9 cellular contexts compared by ENCODE assay signal in genomic region chr2:231483398-231484329, GRCh38. TPM values are rescaled to one million over a fixed set of nuclear protein-coding genes. Genes with fewer than 3 reads are reported as not detected.
DNase-seq lines count a peak whose midpoint lies in the region; ATAC-seq and TF ChIP-seq lines count a peak whose summit lies in the region.
"Had no signal": no experiment of that assay in that cellular context is flagged by ENCODE, and none has a peak within 500 bp of the region (broad histone marks: within the 10 kb centered on the region; RNA-seq: fewer than 3 reads in every experiment).

No MANE protein-coding gene starts in this region.

- peaks cover 0 to 3% of the 10 kb centered on the region in 2 donors for H3K4me1 ChIP-seq in duodenal mucosa (ENCODE audit: control insufficient read depth in 1 of 2, insufficient read depth in 2 of 2, low read length in 2 of 2)
- H3K4me1 ChIP-seq in neuronal stem cell (ENCODE audit: control insufficient read depth in 2 of 2, insufficient read depth in 1 of 2, low read depth in 1 of 2, low read length in 2 of 2) = no peaks in the 10 kb centered on the region

- H2BK12ac ChIP-seq in neuronal stem cell (ENCODE audit: low read length) = no peak overlapping the region

- DNase-seq in activated B cell treated with CpG ODN at 0.5 μM for 24 hours = peak; percentile 39
- DNase-seq in neuronal stem cell (ENCODE audit: low spot score) = no peak
- no peak for DNase-seq in globus pallidus (ENCODE audit: low spot score)
- no peak for DNase-seq in kidney tubule cell (ENCODE audit: low spot score)

- H3K18ac ChIP-seq in neuronal stem cell (ENCODE audit: low read length) = peak overlapping the region; percentile 83

- H2BK120ac ChIP-seq in neuronal stem cell (ENCODE audit: low read depth, low read length) = peak overlapping the region; percentile 58

- H3K4me3 Mint-ChIP-seq in activated B cell treated with CpG ODN at 0.5 μM for 24 hours = peak overlapping the region; percentile 80

- H3K36me3 ChIP-seq in duodenal mucosa (ENCODE audit: control insufficient read depth in 1 of 2, insufficient read depth in 2 of 2, low read length in 2 of 2) = no peaks in the 10 kb centered on the region
- H3K36me3 ChIP-seq in neuronal stem cell (replicated peaks in 1 of 2; ENCODE audit: control insufficient read depth in 2 of 2, insufficient read depth in 2 of 2, low read length in 2 of 2) = no peaks in the 10 kb centered on the region

- peak overlapping the region; percentile 72 for H2AK5ac ChIP-seq in neuronal stem cell (ENCODE audit: low read depth, low read length)

- TF ChIP-seq CTCF in activated B cell treated with CpG ODN at 0.5 μM for 24 hours (IDR thresholded peaks at IDR 0.05) = no peak

- peak overlapping the region; percentile 67 for H3K23ac ChIP-seq in neuronal stem cell (ENCODE audit: low read depth, low read length, poor library complexity)

- H3K4ac ChIP-seq in neuronal stem cell (ENCODE audit: low read length) = no peak overlapping the region

- peak overlapping the region; percentile 87 for H2AFZ ChIP-seq in neuronal stem cell (ENCODE audit: low read length)

- peak overlapping the region; percentile 68 to 81 for H3K9ac ChIP-seq in duodenal mucosa (ENCODE audit: low read depth in 1 of 2, low read length in 2 of 2)
- H3K9ac ChIP-seq in neuronal stem cell (ENCODE audit: low read depth, low read length, poor library complexity) = no peak overlapping the region

- POLR2A ChIA-PET in activated B cell treated with CpG ODN at 0.5 μM for 24 hours (lab: Charles Lee) = interaction anchor here (0.7 to 5.8 kb wide), 12 partner anchors 18 to 379 kb away, joined by 3 to 89 read pairs (median 4); partner anchors contain the start of gene NCL

- H3K27me3 Mint-ChIP-seq in activated B cell treated with CpG ODN at 0.5 μM for 24 hours = peaks cover 2% of the 10 kb centered on the region

- H3K9me3 Mint-ChIP-seq in activated B cell treated with CpG ODN at 0.5 μM for 24 hours = no peaks in the 10 kb centered on the region

- no peak overlapping the region for H3K4me2 ChIP-seq in neuronal stem cell (ENCODE audit: insufficient read depth, low read length, poor library complexity, severe bottlenecking)

- peak overlapping the region; percentile 72 for H4K8ac ChIP-seq in neuronal stem cell (ENCODE audit: low read depth, low read length)

- WGBS in neuronal stem cell (ENCODE audit: extremely low coverage in 2 of 2, insufficient read length in 2 of 2, insufficient replicate concordance in 1 of 2), 2 donors = no CpG with 5 or more reads among the region's 65 CpGs

- peaks cover 9% of the 10 kb centered on the region for H3K4me1 Mint-ChIP-seq in activated B cell treated with CpG ODN at 0.5 μM for 24 hours

- H2BK15ac ChIP-seq in neuronal stem cell (ENCODE audit: low read length) = no peak overlapping the region

- H3K27me3 ChIP-seq in duodenal mucosa (ENCODE audit: control insufficient read depth in 1 of 2, insufficient read depth in 2 of 2, low read length in 2 of 2) (no peaks in the 10 kb centered on the region), neuronal stem cell (ENCODE audit: control insufficient read depth in 3 of 3, insufficient read depth in 3 of 3, low read depth in 1 of 3, low read length in 3 of 3) (no peaks in the 10 kb centered on the region)

- CTCF ChIA-PET in activated B cell treated with CpG ODN at 0.5 μM for 24 hours (lab: Charles Lee) = interaction anchor here (0.6 to 5.1 kb wide), 16 partner anchors 12 to 118 kb away, joined by 3 to 37 read pairs (median 4); partner anchors contain the start of gene NCL

- intact Hi-C loops in activated B cell treated with CpG ODN at 0.5 μM for 24 hours (cut with micrococcal nuclease) = no loop called here

- H3K9me3 ChIP-seq in duodenal mucosa (ENCODE audit: control insufficient read depth in 1 of 2, low read length in 2 of 2) (no peaks in the 10 kb centered on the region), neuronal stem cell (replicated peaks in 1 of 2; ENCODE audit: control insufficient read depth in 2 of 2, insufficient read depth in 1 of 2, low read depth in 1 of 2, low read length in 2 of 2) (no peaks in the 10 kb centered on the region)

- H2BK5ac ChIP-seq in neuronal stem cell (ENCODE audit: low read length) = no peak overlapping the region

- H3K14ac ChIP-seq in neuronal stem cell (ENCODE audit: low read length) = peak overlapping the region; percentile 74

- no peaks in the 10 kb centered on the region for H3K79me1 ChIP-seq in neuronal stem cell (ENCODE audit: low read depth, low read length)

- ATAC-seq in GM21447 (IDR thresholded peaks at IDR 0.05; ENCODE audit: unreplicated experiment) (peak; percentile 34), activated B cell treated with CpG ODN at 0.5 μM for 24 hours (ENCODE audit: low read depth) (peak; percentile 59), HG03469 (IDR thresholded peaks at IDR 0.05; ENCODE audit: unreplicated experiment) (no peak), GM21825 (IDR thresholded peaks at IDR 0.05; ENCODE audit: unreplicated experiment) (no peak)

- H3K4me3 ChIP-seq in duodenal mucosa (ENCODE audit: low read depth in 1 of 2, low read length in 2 of 2) (peak overlapping the region; percentile 71 to 83), neuronal stem cell (ENCODE audit: low read length in 2 of 2) (no peak overlapping the region)
- H3K4me3 ChIP-seq: SK-N-MC had no signal

- H3K27ac Mint-ChIP-seq in activated B cell treated with CpG ODN at 0.5 μM for 24 hours = peak overlapping the region; percentile 82

- H4K91ac ChIP-seq in neuronal stem cell (ENCODE audit: low read depth, low read length, poor library complexity) = no peak overlapping the region

- no peaks in the 10 kb centered on the region for H3K36me3 Mint-ChIP-seq in activated B cell treated with CpG ODN at 0.5 μM for 24 hours (ENCODE audit: low read depth)

- peak overlapping the region; percentile 70 for H3K27ac ChIP-seq in duodenal mucosa (ENCODE audit: low read depth, low read length)
- H3K27ac ChIP-seq in neuronal stem cell (replicated peaks; ENCODE audit: low read length) = no peak overlapping the region
- H3K27ac ChIP-seq: SK-N-MC had no signal

RNA-seq across cellular contexts. Expression of gene NCL, which starts 19.4 kb away (rescaled TPM):
- 693 and 761 TPM in 2 replicates for total RNA-seq in activated B cell treated with CpG ODN at 0.5 μM for 24 hours
- polyA plus RNA-seq in neuronal stem cell (2013, experiment 1 of 2) = 370 TPM
- 367 TPM for polyA plus RNA-seq in neuronal stem cell (2013, experiment 2 of 2)

RNA-seq across cellular contexts. Expression of gene NMUR1, which starts 46.6 kb away (rescaled TPM):
- total RNA-seq in activated B cell treated with CpG ODN at 0.5 μM for 24 hours = not detected in 2 replicates
- 0.28 TPM for polyA plus RNA-seq in neuronal stem cell (2013, experiment 1 of 2)
- polyA plus RNA-seq in neuronal stem cell (2013, experiment 2 of 2) = 0.29 TPM

Comparison
In these comparisons a context has a peak if more than half of its experiments do, and no peak if none do; other contexts are left out.
1. ATAC-seq: peak in GM21447 (single experiment) and activated B cell treated with CpG ODN at 0.5 μM for 24 hours (single experiment); none in HG03469 (single experiment) and GM21825 (single experiment).
2. H3K4me3 ChIP-seq: peak in duodenal mucosa (2 of 2); none in neuronal stem cell (0 of 2).